10 cellular contexts compared by ENCODE assay signal in the genomic region with DNA sequence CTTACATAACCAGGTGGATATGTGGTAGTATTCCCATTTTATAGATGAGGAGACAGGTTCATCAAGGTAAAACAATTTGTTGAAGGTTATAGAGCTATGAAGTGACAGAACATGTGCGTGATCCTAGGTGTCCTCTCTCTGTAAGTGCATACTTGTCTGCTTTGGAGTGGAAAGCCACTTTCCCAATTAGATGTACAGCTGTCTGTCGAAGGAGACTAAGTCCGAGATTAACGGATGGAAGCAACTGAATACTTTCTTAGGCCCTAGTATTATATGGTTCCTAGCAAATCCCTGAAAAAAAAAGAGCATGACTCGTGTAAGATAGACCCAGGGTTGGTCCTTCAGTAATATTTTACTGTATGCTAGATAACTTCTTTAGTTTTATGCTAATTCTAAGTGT. TPM values are rescaled to one million over a fixed set of nuclear protein-coding genes. Genes with fewer than 3 reads are reported as not detected.
DNase-seq lines count a peak whose midpoint lies in the region; ATAC-seq, FAIRE-seq and TF ChIP-seq lines count a peak whose summit lies in the region.
"Had no signal": no experiment of that assay in that cellular context is flagged by ENCODE, and none has a peak within 500 bp of the region (broad histone marks: within the 10 kb centered on the region; RNA-seq: fewer than 3 reads in every experiment).

No MANE protein-coding gene starts in this region.

- no peak for TF ChIP-seq EP300 in HepG2 (IDR thresholded peaks at IDR 0.05; ENCODE audit: low read depth in 2 of 2, low read length in 2 of 2)
- TF ChIP-seq EP300 in HepG2 (CRISPR knock-in tag; IDR thresholded peaks at IDR 0.05; ENCODE audit: borderline replicate concordance) = no peak

- H3K9me3 ChIP-seq in HepG2 (ENCODE audit: low read length) = no peaks in the 10 kb centered on the region
- no peaks in the 10 kb centered on the region for H3K9me3 ChIP-seq in right lobe of liver

- no peak overlapping the region for H2BK15ac ChIP-seq in mesendoderm (replicated peaks; ENCODE audit: low read depth)

- H3K79me2 ChIP-seq in HepG2 (ENCODE audit: insufficient read depth, low read length) = no peaks in the 10 kb centered on the region
- H3K79me2 ChIP-seq in mesendoderm (ENCODE audit: control insufficient read depth, insufficient read depth, low read length) = peaks cover 3% of the 10 kb centered on the region

- intact Hi-C loops in HepG2 (cut with micrococcal nuclease; ENCODE audit: unreplicated experiment) (no loop called here), right lobe of liver (cut with DNase I) (no loop called here)
- intact Hi-C loops in activated CD8-positive, alpha-beta T cell treated with anti-CD3 and anti-CD28 coated beads for 36 hours (cut with micrococcal nuclease) = loop anchor here (5.0 kb wide), 2 partner anchors 54 to 139 kb away; no protein-coding TSS in a partner anchor

- no peak for ATAC-seq in HepG2
- no peak for ATAC-seq in right lobe of liver
- ATAC-seq in activated CD8-positive, alpha-beta T cell treated with anti-CD3 and anti-CD28 coated beads for 36 hours = no peak
- no peak for ATAC-seq in HG03378 (IDR thresholded peaks at IDR 0.05; ENCODE audit: unreplicated experiment)

- POLR2A ChIA-PET in HepG2 (lab: Yijun Ruan, JAX) = interaction anchor here (1.1 to 1.2 kb wide), 2 partner anchors 20 to 33 kb away, joined by 3 read pairs; a partner anchor contains a TSS
- POLR2A ChIA-PET in activated CD8-positive, alpha-beta T cell treated with anti-CD3 and anti-CD28 coated beads for 36 hours (lab: Charles Lee) = interaction anchor here (0.8 to 4.9 kb wide), 7 partner anchors 8 to 45 kb away, joined by 3 to 36 read pairs (median 12); a partner anchor contains a TSS

- in situ Hi-C loops in HepG2 (cut with HindIII; ENCODE audit: extremely low pct_ligation_motif_present, low pct_unique_long_range_greater_than_20kb) = no loop called here

- TF ChIP-seq POLR2A in HepG2 (IDR thresholded peaks at IDR 0.05; ENCODE audit: insufficient read depth in 1 of 2, low read depth in 2 of 2, low read length in 2 of 2) = no peak
- no peak for TF ChIP-seq POLR2A in right lobe of liver (IDR thresholded peaks at IDR 0.05)

- no peaks in the 10 kb centered on the region; a peak in 1 of 5 replicates for H3K36me3 ChIP-seq in HepG2 (replicated peaks in 1 of 2; ENCODE audit: control insufficient read depth in 1 of 2, insufficient read depth in 2 of 2, low read length in 2 of 2)
- no peaks in the 10 kb centered on the region for H3K36me3 ChIP-seq in right lobe of liver
- no peaks in the 10 kb centered on the region for H3K36me3 ChIP-seq in mesendoderm (ENCODE audit: control insufficient read depth, insufficient read depth, low read length)

- H4K8ac ChIP-seq in mesendoderm (ENCODE audit: low read depth, low read length) = no peak overlapping the region

- H4K5ac ChIP-seq in mesendoderm (ENCODE audit: low read length) = no peak overlapping the region

- peak overlapping the region; percentile 83 for H2AK5ac ChIP-seq in mesendoderm (ENCODE audit: low read length)

- H2BK5ac ChIP-seq in mesendoderm (ENCODE audit: low read length) = no peak overlapping the region

- no peak overlapping the region for H2AFZ ChIP-seq in HepG2 (ENCODE audit: low read length)

- no peak for FAIRE-seq in HepG2 (lab: Jason Lieb, UNC)

- no peak overlapping the region for H3K4me3 Mint-ChIP-seq in activated CD8-positive, alpha-beta T cell treated with anti-CD3 and anti-CD28 coated beads for 36 hours

- H3K27me3 ChIP-seq in HepG2 (ENCODE audit: control insufficient read depth in 1 of 2, insufficient read depth in 2 of 2, low read length in 2 of 2) (no peaks in the 10 kb centered on the region), right lobe of liver (no peaks in the 10 kb centered on the region), mesendoderm (ENCODE audit: insufficient read depth, low read length, poor library complexity) (no peaks in the 10 kb centered on the region)

- peaks cover 21% of the 10 kb centered on the region for H3K36me3 Mint-ChIP-seq in activated CD8-positive, alpha-beta T cell treated with anti-CD3 and anti-CD28 coated beads for 36 hours (ENCODE audit: low read depth)

- peaks cover 4% of the 10 kb centered on the region for H3K79me1 ChIP-seq in mesendoderm (ENCODE audit: low read length)

- peak overlapping the region; percentile 95 for H3K27ac Mint-ChIP-seq in activated CD8-positive, alpha-beta T cell treated with anti-CD3 and anti-CD28 coated beads for 36 hours

- DNase-seq in HepG2 (ENCODE audit: low spot score) = no peak
- DNase-seq in right lobe of liver = no peak
- no peak for DNase-seq in activated CD8-positive, alpha-beta T cell treated with anti-CD3 and anti-CD28 coated beads for 36 hours
- DNase-seq in mesendoderm = no peak
- DNase-seq in AG08395 (ENCODE audit: low spot score) = no peak
- DNase-seq in NCI-H446 treated with DMSO at 0.1 percent for 48 hours (lab: John Stamatoyannopoulos, UW) = no peak
- DNase-seq in DMS79 (lab: John Stamatoyannopoulos, UW) = no peak

- no peak overlapping the region for H3K4me3 ChIP-seq in HepG2 (replicated peaks in 1 of 3; ENCODE audit: insufficient read depth in 1 of 3, low read depth in 2 of 3, low read length in 3 of 3)
- H3K4me3 ChIP-seq in right lobe of liver = no peak overlapping the region
- H3K4me3 ChIP-seq in mesendoderm (ENCODE audit: low read length) = no peak overlapping the region

- no peaks in the 10 kb centered on the region for H3K9me3 Mint-ChIP-seq in activated CD8-positive, alpha-beta T cell treated with anti-CD3 and anti-CD28 coated beads for 36 hours

- H3K27ac ChIP-seq in HepG2 (ENCODE audit: extremely low read length, insufficient read depth, low read length) = no peak overlapping the region
- no peak overlapping the region for H3K27ac ChIP-seq in right lobe of liver
- no peak overlapping the region for H3K27ac ChIP-seq in mesendoderm (ENCODE audit: low read depth, low read length)
- H3K27ac ChIP-seq: KMS-11, VCaP had no signal

- H3K4me2 ChIP-seq in HepG2 (ENCODE audit: low read depth, low read length) (no peak overlapping the region), mesendoderm (ENCODE audit: low read length) (no peak overlapping the region)
- H3K4me2 ChIP-seq: KMS-11 had no signal

- no peak overlapping the region for H3K4ac ChIP-seq in mesendoderm (ENCODE audit: low read depth, low read length)

- no peaks in the 10 kb centered on the region for H3K27me3 Mint-ChIP-seq in activated CD8-positive, alpha-beta T cell treated with anti-CD3 and anti-CD28 coated beads for 36 hours

- 91% methylated on average over 5 of the region's 5 CpGs for WGBS in HepG2 (ENCODE audit: low lambda C conversion rate)
- WGBS in right lobe of liver (ENCODE audit: insufficient coverage, low coverage, low lambda C conversion rate, missing lambda C conversion rate) = 79% methylated on average over 5 of the region's 5 CpGs
- WGBS in mesendoderm (ENCODE audit: extremely low coverage, insufficient coverage, low lambda C conversion rate) = no CpG with 5 or more reads among the region's 5 CpGs

- no peak overlapping the region for H2BK120ac ChIP-seq in mesendoderm (ENCODE audit: low read depth, low read length)

- TF ChIP-seq CTCF in HepG2 (CRISPR knock-in tag; IDR thresholded peaks at IDR 0.05) (no peak), right lobe of liver (IDR thresholded peaks at IDR 0.05) (no peak)
- no peak for TF ChIP-seq CTCF in activated CD8-positive, alpha-beta T cell treated with anti-CD3 and anti-CD28 coated beads for 36 hours (IDR thresholded peaks at IDR 0.05)

- H3K56ac ChIP-seq in mesendoderm (ENCODE audit: low read length) = no peak overlapping the region

- H3K18ac ChIP-seq in mesendoderm (ENCODE audit: low read length) = no peak overlapping the region

- H3K4me1 Mint-ChIP-seq in activated CD8-positive, alpha-beta T cell treated with anti-CD3 and anti-CD28 coated beads for 36 hours (ENCODE audit: low read depth) = peaks cover 68% of the 10 kb centered on the region

- H3K23ac ChIP-seq in mesendoderm (ENCODE audit: low read length) = no peak overlapping the region

- H3K9ac ChIP-seq in HepG2 (ENCODE audit: insufficient read depth, low read depth, low read length) (no peak overlapping the region), mesendoderm (ENCODE audit: low read length) (no peak overlapping the region)
- H3K9ac ChIP-seq: KMS-11 had no signal

- H4K20me1 ChIP-seq in HepG2 (ENCODE audit: insufficient read depth, low read length) = no peaks in the 10 kb centered on the region

- no peak for TF ChIP-seq RAD21 in HepG2 (CRISPR knock-in tag; IDR thresholded peaks at IDR 0.05)

- BruUV-seq in HepG2 (replicated peaks; lab: Mats Ljungman, UMichigan) = no TSS peak

- CTCF ChIA-PET in HepG2 (lab: Yijun Ruan, JAX; ENCODE audit: low intra/inter-chr PET ratio, low total read pairs) = no interaction called here
- CTCF ChIA-PET in activated CD8-positive, alpha-beta T cell treated with anti-CD3 and anti-CD28 coated beads for 36 hours (lab: Charles Lee) = interaction anchor here (0.9 to 2.9 kb wide), 9 partner anchors 11 to 142 kb away, joined by 3 to 12 read pairs (median 6); a partner anchor contains a TSS

- H3K4me1 ChIP-seq in HepG2 (ENCODE audit: insufficient read depth, low read length) = peaks cover 17% of the 10 kb centered on the region
- peaks cover 0 to 7% (median 1%) of the 10 kb centered on the region in 4 donors for H3K4me1 ChIP-seq in right lobe of liver
- H3K4me1 ChIP-seq in mesendoderm (ENCODE audit: control insufficient read depth, low read depth, low read length) = peaks cover 26% of the 10 kb centered on the region

RNA-seq across cellular contexts. Expression of a gene that starts 19.7 kb away (rescaled TPM):
- total RNA-seq in HepG2 (2016; rRNA removed; fragmentation: Illumina TruSeq; extraction: Trizol) (2.4 and 4.5 TPM in 2 replicates), right lobe of liver (10 to 100 TPM; 13.2 to 19.6 (median 14.8) TPM)
- 1.2 and 1.4 TPM in 2 replicates for total RNA-seq in HepG2 (2016; cell fraction: cytosol; rRNA removed; fragmentation: Illumina TruSeq; extraction: Trizol; ENCODE audit: low read depth)
- 2.7 and 4.5 TPM in 2 replicates for total RNA-seq in HepG2 (2016; cell fraction: insoluble cytoplasmic fraction; rRNA removed; fragmentation: Illumina TruSeq; extraction: Trizol)
- total RNA-seq in HepG2 (2016; cell fraction: membrane; rRNA removed; fragmentation: Illumina TruSeq; extraction: Trizol) = 1.1 and 2.7 TPM in 2 replicates
- total RNA-seq in HepG2 (2016; cell fraction: nucleus; rRNA removed; fragmentation: Illumina TruSeq; extraction: Trizol) = 10.8 and 10.9 TPM in 2 replicates
- polyA plus RNA-seq in HepG2 (2011; rRNA removed) = 2.2 and 2.8 TPM in 2 replicates
- 1.3 and 2.2 TPM in 2 replicates for polyA plus RNA-seq in HepG2 (2011; cell fraction: cytosol; rRNA removed)
- 4.1 and 4.5 TPM in 2 replicates for polyA plus RNA-seq in HepG2 (2011; cell fraction: nucleus; rRNA removed)
- polyA plus RNA-seq in HepG2 (2012) = 2.3 and 5.2 TPM in 2 replicates
- polyA plus RNA-seq in HepG2 (2016; cell fraction: cytosol; fragmentation: Illumina TruSeq; extraction: Trizol; ENCODE audit: low read depth) = 0.16 and 0.25 TPM in 2 replicates
- 1.7 and 2.1 TPM in 2 replicates for polyA plus RNA-seq in HepG2 (2016; cell fraction: insoluble cytoplasmic fraction; fragmentation: Illumina TruSeq; extraction: Trizol; ENCODE audit: low read depth)
- 0.18 and 0.30 TPM in 2 replicates for polyA plus RNA-seq in HepG2 (2016; cell fraction: membrane; fragmentation: Illumina TruSeq; extraction: Trizol; ENCODE audit: low read depth)
- 6.6 and 8.4 TPM in 2 replicates for polyA plus RNA-seq in HepG2 (2016; cell fraction: nucleus; fragmentation: Illumina TruSeq; extraction: Trizol; ENCODE audit: insufficient read depth, low read depth)
- 5.2 and 8.7 TPM in 2 replicates for polyA minus RNA-seq in HepG2 (2011; rRNA and poly(A)+ RNA removed; ENCODE audit: low replicate concordance)
- polyA minus RNA-seq in HepG2 (2011; cell fraction: cytosol; rRNA and poly(A)+ RNA removed) = 3.6 and 7.2 TPM in 2 replicates
- 10.8 and 14.8 TPM in 2 replicates for polyA minus RNA-seq in HepG2 (2011; cell fraction: nucleus; rRNA and poly(A)+ RNA removed)
- 10 to 100 TPM; 51.7 to 52.4 TPM for total RNA-seq in activated CD8-positive, alpha-beta T cell treated with anti-CD3 and anti-CD28 coated beads for 36 hours
- polyA plus RNA-seq in mesendoderm (2013, experiment 1 of 2) = 16.9 TPM
- polyA plus RNA-seq in mesendoderm (2013, experiment 2 of 2) = 17.2 TPM
